ENCODE assay signal across 8 cellular contexts in the genomic region with DNA sequence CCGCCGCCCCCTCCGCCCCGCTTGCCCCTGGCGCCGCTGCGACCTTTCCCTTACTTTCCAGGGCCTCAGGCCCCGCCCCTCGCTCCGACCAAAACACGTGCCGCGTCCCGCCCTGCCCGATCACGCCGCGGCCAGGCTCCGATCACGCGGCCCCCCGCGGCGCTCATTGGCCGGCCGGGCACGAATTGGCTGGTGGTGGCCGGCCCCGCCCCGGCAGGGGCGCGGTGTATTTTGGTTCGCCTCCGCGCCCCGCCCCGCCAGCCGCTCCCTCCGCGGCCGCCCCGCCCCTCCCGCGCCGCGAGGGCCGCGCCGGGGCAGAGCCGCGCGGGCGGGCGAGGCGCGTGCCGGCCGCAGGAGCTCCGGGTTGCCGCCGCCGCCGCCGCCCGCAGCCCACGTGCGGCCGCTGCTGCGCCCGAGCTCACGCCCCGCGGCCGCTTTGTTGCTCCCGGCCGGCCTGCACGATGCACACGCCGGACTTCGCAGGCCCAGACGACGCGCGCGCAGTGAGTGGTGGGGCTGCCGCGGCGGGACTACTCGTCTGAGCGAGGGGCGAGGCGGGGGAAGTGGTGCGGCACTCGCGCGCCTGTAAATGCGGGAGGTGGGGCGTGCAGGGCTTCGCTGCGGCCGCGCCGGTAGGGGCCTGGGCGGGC. TPM values are rescaled to one million over a fixed set of nuclear protein-coding genes. Genes with fewer than 3 reads are reported as not detected.
DNase-seq lines count a peak whose midpoint lies in the region; ATAC-seq lines count a peak whose summit lies in the region.

A gene (plus strand): TSS at position 295 of the 650 bp plus-strand sequence. CDS start 167 bp downstream, at position 462.

- DNase-seq in NK-92 (lab: John Stamatoyannopoulos, UW; ENCODE audit: unreplicated experiment) (peak; percentile 12), NCI-H2196 (lab: John Stamatoyannopoulos, UW; ENCODE audit: unreplicated experiment) (peak; percentile 99), cerebellum (ENCODE audit: low spot score) (peak; percentile 92), kidney glomerular epithelial cell (lab: John Stamatoyannopoulos, UW) (peak; percentile 69)
- no peak for DNase-seq in NK-92 treated with Interleukin-12 subunit alpha and Interleukin-12 subunit beta, amount 100 ng/mL, for 24 hours (lab: John Stamatoyannopoulos, UW)
- DNase-seq in activated CD4-positive, alpha-beta T cell treated with anti-CD3 and anti-CD28 coated beads for 1 hour: peak; percentile 72
- peak; percentile 66 to 76 for DNase-seq in stimulated activated CD4-positive, alpha-beta T cell treated with anti-CD3 and anti-CD28 coated beads, Interleukin-15, amount 100 ng/mL, for 1 hour (ENCODE audit: low read depth in 1 of 2, low spot score in 1 of 2)

- peak; percentile 70 for ATAC-seq in HG03095 (IDR thresholded peaks at IDR 0.05; ENCODE audit: unreplicated experiment)

RNA-seq across cellular contexts. Expression of the gene that starts here (rescaled TPM):
- 10.7 TPM for total RNA-seq in cerebellum
